Comparison of ENCODE assay signal across 8 cellular contexts in the genomic region with DNA sequence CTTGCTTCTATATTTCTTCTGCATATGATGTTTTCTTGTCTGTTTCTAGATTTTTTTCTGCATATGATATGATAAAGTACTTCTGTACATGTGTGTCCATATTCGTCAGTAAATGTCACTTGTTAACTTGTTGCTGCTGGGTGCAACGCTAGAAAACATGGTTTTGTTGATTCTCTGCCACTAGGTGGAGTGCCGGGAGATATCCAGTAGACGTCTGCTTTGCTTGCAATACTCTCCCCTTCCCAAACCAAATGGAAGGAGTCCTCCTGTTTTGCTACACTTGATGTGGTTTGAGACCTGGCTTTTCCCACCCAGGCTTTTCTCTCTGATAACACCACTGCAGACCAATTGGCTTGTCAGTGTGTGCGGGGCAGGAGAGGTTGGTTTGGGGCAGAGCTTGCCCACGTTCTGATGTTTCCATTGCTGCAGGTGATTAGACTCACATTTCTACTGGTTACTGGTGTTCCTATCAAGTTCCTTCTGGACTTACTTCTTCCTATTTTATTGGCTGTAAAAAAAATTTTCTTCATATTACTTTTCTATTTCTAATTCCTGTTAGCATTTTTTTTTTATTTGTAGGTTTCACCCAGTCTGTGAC.
DNase-seq lines count a peak whose midpoint lies in the region; ATAC-seq, FAIRE-seq and TF ChIP-seq lines count a peak whose summit lies in the region.

No MANE protein-coding gene starts in this region.

- no peaks in the 10 kb centered on the region for H3K36me3 ChIP-seq in MM.1S (replicated peaks; ENCODE audit: insufficient read depth, low read length)
- H3K36me3 ChIP-seq in kidney (ENCODE audit: control insufficient read depth in 1 of 2, insufficient read depth in 2 of 2, low read length in 2 of 2): no peaks in the 10 kb centered on the region

- H3K4me3 ChIP-seq in MM.1S (ENCODE audit: low read length): no peak overlapping the region
- H3K4me3 ChIP-seq in kidney (ENCODE audit: low read length in 2 of 2): no peak overlapping the region

- H3K4me2 ChIP-seq in MM.1S (ENCODE audit: low read depth, low read length): no peak overlapping the region

- peak; percentile 73 for TF ChIP-seq CTCF in MM.1S (IDR thresholded peaks at IDR 0.05; ENCODE audit: low read length)
- TF ChIP-seq CTCF in kidney (IDR thresholded peaks at IDR 0.05; ENCODE audit: borderline replicate concordance, extremely low read depth, insufficient read depth): peak; percentile 45

- H3K9me3 Mint-ChIP-seq in activated naive CD4-positive, alpha-beta T cell treated with anti-CD3 and anti-CD28 coated beads for 36 hours: peaks cover 9% of the 10 kb centered on the region
- H3K9me3 Mint-ChIP-seq in activated T-helper 2 cell treated with anti-CD3 and anti-CD28 coated beads, Interferon-gamma antibody, Interleukin-2, Interleukin-4, amounts not matched to agents 10 μg/mL and 5 μg/mL and 100 μg/mL, durations not matched to agents 14 hours and 24 hours and 36 hours: peaks cover 49% of the 10 kb centered on the region

- no peaks in the 10 kb centered on the region for H3K79me2 ChIP-seq in MM.1S (ENCODE audit: low read length)

- H3K4me1 ChIP-seq in MM.1S (ENCODE audit: low read length): no peaks in the 10 kb centered on the region
- no peaks in the 10 kb centered on the region for H3K4me1 ChIP-seq in kidney (ENCODE audit: control insufficient read depth in 1 of 2, insufficient read depth in 1 of 2, low read depth in 1 of 2, low read length in 2 of 2)

- DNase-seq in activated naive CD4-positive, alpha-beta T cell treated with anti-CD3 and anti-CD28 coated beads for 36 hours: peak; percentile 13
- DNase-seq in activated naive CD4-positive, alpha-beta T cell treated with anti-CD3 and anti-CD28 coated beads, Interleukin-2, amount 50 U/mL, for 16 hours: no peak
- DNase-seq in MM.1S: peak; percentile 62
- no peak for DNase-seq in kidney
- DNase-seq in putamen (ENCODE audit: low spot score): no peak
- no peak for DNase-seq in activated T-helper 2 cell treated with anti-CD3 and anti-CD28 coated beads, Interferon-gamma antibody, Interleukin-2, Interleukin-4, amounts not matched to agents 10 μg/mL and 5 μg/mL and 100 μg/mL, durations not matched to agents 14 hours and 24 hours and 36 hours (ENCODE audit: low spot score)

- no peaks in the 10 kb centered on the region for H4K20me1 ChIP-seq in MM.1S (ENCODE audit: insufficient read depth, low read length)

- no peaks in the 10 kb centered on the region for H3K36me3 Mint-ChIP-seq in activated naive CD4-positive, alpha-beta T cell treated with anti-CD3 and anti-CD28 coated beads for 36 hours (ENCODE audit: low read depth)
- no peaks in the 10 kb centered on the region for H3K36me3 Mint-ChIP-seq in activated T-helper 2 cell treated with anti-CD3 and anti-CD28 coated beads, Interferon-gamma antibody, Interleukin-2, Interleukin-4, amounts not matched to agents 10 μg/mL and 5 μg/mL and 100 μg/mL, durations not matched to agents 14 hours and 24 hours and 36 hours (ENCODE audit: low read depth)

- H3F3A ChIP-seq in MM.1S (ENCODE audit: insufficient read depth, low read length): no peaks in the 10 kb centered on the region

- no peak for ATAC-seq in GM21528 (IDR thresholded peaks at IDR 0.05; ENCODE audit: low FRiP score, unreplicated experiment)

- intact Hi-C loops in activated naive CD4-positive, alpha-beta T cell treated with anti-CD3 and anti-CD28 coated beads for 36 hours (cut with micrococcal nuclease): no loop called here
- intact Hi-C loops in kidney (cut with DNase I): no loop called here
- intact Hi-C loops in activated T-helper 2 cell treated with anti-CD3 and anti-CD28 coated beads, Interferon-gamma antibody, Interleukin-2, Interleukin-4, amounts not matched to agents 10 μg/mL and 5 μg/mL and 100 μg/mL, durations not matched to agents 14 hours and 24 hours and 36 hours (cut with micrococcal nuclease): no loop called here

- peak; percentile 68 for FAIRE-seq in TTC549 (lab: Jason Lieb, UNC)
- FAIRE-seq in kidney (lab: Jason Lieb, UNC): no peak

- H3K4me1 Mint-ChIP-seq in activated naive CD4-positive, alpha-beta T cell treated with anti-CD3 and anti-CD28 coated beads for 36 hours (ENCODE audit: low read depth): no peaks in the 10 kb centered on the region
- H3K4me1 Mint-ChIP-seq in activated T-helper 2 cell treated with anti-CD3 and anti-CD28 coated beads, Interferon-gamma antibody, Interleukin-2, Interleukin-4, amounts not matched to agents 10 μg/mL and 5 μg/mL and 100 μg/mL, durations not matched to agents 14 hours and 24 hours and 36 hours (ENCODE audit: low read depth): no peaks in the 10 kb centered on the region

- H2AFZ ChIP-seq in MM.1S (ENCODE audit: low read length): no peak overlapping the region

- CTCF ChIA-PET in activated naive CD4-positive, alpha-beta T cell treated with anti-CD3 and anti-CD28 coated beads for 36 hours (lab: Charles Lee): no interaction called here

- H3K9me3 ChIP-seq in MM.1S (replicated peaks; ENCODE audit: insufficient read depth, low read length) (no peaks in the 10 kb centered on the region), kidney (ENCODE audit: control insufficient read depth in 1 of 2, low read length in 2 of 2) (no peaks in the 10 kb centered on the region)

- no peak overlapping the region for H3K9ac ChIP-seq in MM.1S (ENCODE audit: low read length)
- no peak overlapping the region for H3K9ac ChIP-seq in kidney (ENCODE audit: low read length in 2 of 2)

- H3K27me3 Mint-ChIP-seq in activated naive CD4-positive, alpha-beta T cell treated with anti-CD3 and anti-CD28 coated beads for 36 hours (ENCODE audit: low read depth): no peaks in the 10 kb centered on the region
- H3K27me3 Mint-ChIP-seq in activated T-helper 2 cell treated with anti-CD3 and anti-CD28 coated beads, Interferon-gamma antibody, Interleukin-2, Interleukin-4, amounts not matched to agents 10 μg/mL and 5 μg/mL and 100 μg/mL, durations not matched to agents 14 hours and 24 hours and 36 hours (ENCODE audit: low read depth): no peaks in the 10 kb centered on the region

- H3K27ac ChIP-seq in MM.1S (ENCODE audit: low read length) (no peak overlapping the region), kidney (ENCODE audit: low read depth in 2 of 2, low read length in 2 of 2) (no peak overlapping the region)

- no peaks in the 10 kb centered on the region for H3K27me3 ChIP-seq in MM.1S (replicated peaks; ENCODE audit: insufficient read depth, low read length)

- no peak overlapping the region for H3K4me3 Mint-ChIP-seq in activated naive CD4-positive, alpha-beta T cell treated with anti-CD3 and anti-CD28 coated beads for 36 hours
- H3K4me3 Mint-ChIP-seq in activated T-helper 2 cell treated with anti-CD3 and anti-CD28 coated beads, Interferon-gamma antibody, Interleukin-2, Interleukin-4, amounts not matched to agents 10 μg/mL and 5 μg/mL and 100 μg/mL, durations not matched to agents 14 hours and 24 hours and 36 hours (ENCODE audit: low read depth): no peak overlapping the region

- no peak overlapping the region for H3K27ac Mint-ChIP-seq in activated naive CD4-positive, alpha-beta T cell treated with anti-CD3 and anti-CD28 coated beads for 36 hours
- H3K27ac Mint-ChIP-seq in activated T-helper 2 cell treated with anti-CD3 and anti-CD28 coated beads, Interferon-gamma antibody, Interleukin-2, Interleukin-4, amounts not matched to agents 10 μg/mL and 5 μg/mL and 100 μg/mL, durations not matched to agents 14 hours and 24 hours and 36 hours: no peak overlapping the region

- no peaks in the 10 kb centered on the region for H3K9me2 ChIP-seq in MM.1S (replicated peaks; ENCODE audit: insufficient read depth, low read length)

Comparison
In these comparisons a context has a peak if more than half of its experiments do, and no peak if none do; other contexts are left out.
1. DNase-seq: peak in activated naive CD4-positive, alpha-beta T cell treated with anti-CD3 and anti-CD28 coated beads for 36 hours (single experiment) and MM.1S (single experiment); none in activated naive CD4-positive, alpha-beta T cell treated with anti-CD3 and anti-CD28 coated beads, Interleukin-2, amount 50 U/mL, for 16 hours (single experiment), kidney (single experiment), putamen (single experiment) and activated T-helper 2 cell treated with anti-CD3 and anti-CD28 coated beads, Interferon-gamma antibody, Interleukin-2, Interleukin-4, amounts not matched to agents 10 μg/mL and 5 μg/mL and 100 μg/mL, durations not matched to agents 14 hours and 24 hours and 36 hours (single experiment).